Comparison of ENCODE assay signal across 9 cellular contexts in genomic region chr18:57077786-57078552, GRCh38.
A peak's percentile ranks its signal among the peaks of the same experiment; 100 is the strongest.
DNase-seq lines count a peak whose midpoint lies in the region; ATAC-seq and TF ChIP-seq lines count a peak whose summit lies in the region.
"Had no signal": no experiment of that assay in that cellular context is flagged by ENCODE, and none has a peak within 500 bp of the region (broad histone marks: within the 10 kb centered on the region; RNA-seq: fewer than 3 reads in every experiment).

No MANE protein-coding gene starts in this region.

- no peak overlapping the region for H3K27ac ChIP-seq in sigmoid colon
- H3K27ac ChIP-seq: thoracic aorta had no signal

- H3K4me1 Mint-ChIP-seq in WTC11 (peaks cover 42% of the 10 kb centered on the region), glutamatergic neuron (ENCODE audit: low read depth, unreplicated experiment) (peaks cover 12% of the 10 kb centered on the region)

- TF ChIP-seq CTCF in WTC11 (IDR thresholded peaks at IDR 0.05) (no peak), glutamatergic neuron (IDR thresholded peaks at IDR 0.05; ENCODE audit: partially characterized antibody, unreplicated experiment) (no peak), sigmoid colon (IDR thresholded peaks at IDR 0.05) (no peak)

- no peak for TF ChIP-seq POLR2A in sigmoid colon (IDR thresholded peaks at IDR 0.05)

- no peaks in the 10 kb centered on the region for H3K36me3 ChIP-seq in sigmoid colon
- H3K36me3 ChIP-seq: thoracic aorta had no signal

- no peak for TF ChIP-seq EP300 in sigmoid colon (IDR thresholded peaks at IDR 0.05)

- POLR2A ChIA-PET in WTC11 (lab: Charles Lee), result no interaction called here

- H3K4me3 ChIP-seq in sigmoid colon, result no peak overlapping the region
- H3K4me3 ChIP-seq: thoracic aorta had no signal

- no peak overlapping the region for H3K27ac Mint-ChIP-seq in WTC11
- H3K27ac Mint-ChIP-seq in glutamatergic neuron (ENCODE audit: unreplicated experiment), result no peak overlapping the region

- no peaks in the 10 kb centered on the region; the same call in 1 of the 2 replicates for H3K27me3 Mint-ChIP-seq in WTC11 (ENCODE audit: low read depth)
- no peaks in the 10 kb centered on the region for H3K27me3 Mint-ChIP-seq in glutamatergic neuron (ENCODE audit: unreplicated experiment)

- H3K9me3 ChIP-seq in sigmoid colon, result peaks cover 0 to under 1% (median 0%) of the 10 kb centered on the region in 4 donors
- H3K9me3 ChIP-seq: thoracic aorta had no signal

- H3K9me3 Mint-ChIP-seq in WTC11 (peaks cover 14% of the 10 kb centered on the region), glutamatergic neuron (ENCODE audit: unreplicated experiment) (peaks cover 7% of the 10 kb centered on the region)

- CTCF ChIA-PET in WTC11 (lab: Charles Lee), result no interaction called here

- intact Hi-C loops in sigmoid colon (cut with DNase I), result no loop called here

- DNase-seq in stimulated activated CD4-positive, alpha-beta T cell treated with anti-CD3 and anti-CD28 coated beads, Interleukin-15, amount 100 ng/mL, for 24 hours, result peak; percentile 25
- no peak for DNase-seq in stimulated activated CD4-positive, alpha-beta T cell treated with anti-CD3 and anti-CD28 coated beads, Interleukin-1b, Interleukin-23, amount 100 ng/mL, for 48 hours
- DNase-seq in WTC11 (ENCODE audit: low spot score) (no peak), NCI-H2081 (lab: John Stamatoyannopoulos, UW) (no peak), epidermal melanocyte (ENCODE audit: insufficient read length, low spot score) (no peak), glutamatergic neuron (no peak), sigmoid colon (no peak)

- 56 to 80% methylated on average over 11 of the region's 11 CpGs for WGBS in sigmoid colon, 2 donors

- peaks cover 9% of the 10 kb centered on the region for H3K36me3 Mint-ChIP-seq in WTC11
- H3K36me3 Mint-ChIP-seq in glutamatergic neuron (ENCODE audit: unreplicated experiment), result peaks cover 7% of the 10 kb centered on the region

- peaks cover 0 to 14% (median 0%) of the 10 kb centered on the region in 3 donors for H3K27me3 ChIP-seq in sigmoid colon

- peak; percentile 88 for ATAC-seq in HG03064 (IDR thresholded peaks at IDR 0.05; ENCODE audit: low read depth, unreplicated experiment)
- peak; percentile 18 for ATAC-seq in WTC11

- H3K4me3 Mint-ChIP-seq in WTC11 (no peak overlapping the region), glutamatergic neuron (ENCODE audit: unreplicated experiment) (no peak overlapping the region)

- no peaks in the 10 kb centered on the region for H3K4me1 ChIP-seq in sigmoid colon

TF ChIP-seq in WTC11, 78 proteins besides CTCF, POLR2A, EP300 and RAD21:
- TF ChIP-seq GRHL2 (CRISPR knock-in tag; IDR thresholded peaks at IDR 0.05; ENCODE audit: insufficient replicate concordance, severe bottlenecking), result no peak
- no peak for TF ChIP-seq E2F1 (CRISPR knock-in tag; IDR thresholded peaks at IDR 0.05)
